26 cellular contexts compared by ENCODE assay signal in genomic region chr3:60188803-60189202, GRCh38.
DNase-seq lines count a peak whose midpoint lies in the region; ATAC-seq and TF ChIP-seq lines count a peak whose summit lies in the region.
"Had no signal": no experiment of that assay in that cellular context is flagged by ENCODE, and none has a peak within 500 bp of the region (broad histone marks: within the 10 kb centered on the region; RNA-seq: fewer than 3 reads in every experiment).

No MANE protein-coding gene starts in this region.

- peak overlapping the region; percentile 38 for H3K27ac Mint-ChIP-seq in activated CD8-positive, alpha-beta T cell treated with anti-CD3 and anti-CD28 coated beads for 36 hours
- H3K27ac Mint-ChIP-seq in activated CD8-positive, alpha-beta T cell treated with anti-CD3 and anti-CD28 coated beads, Interleukin-2, amount 10 ng/mL, durations not matched to agents 7 days and 5 days = no peak overlapping the region
- peak overlapping the region; percentile 97 for H3K27ac Mint-ChIP-seq in activated T-helper 2 cell treated with anti-CD3 and anti-CD28 coated beads, Interferon-gamma antibody, Interleukin-2, Interleukin-4, amounts not matched to agents 10 μg/mL and 5 μg/mL and 100 μg/mL, durations not matched to agents 14 hours and 24 hours and 36 hours
- peak overlapping the region; percentile 80 for H3K27ac Mint-ChIP-seq in stimulated activated effector memory CD8-positive, alpha-beta T cell treated with anti-CD3 and anti-CD28 coated beads, Interleukin-12 subunit alpha, Interleukin-12 subunit beta, amount 100 ng/mL, for 72 hours
- H3K27ac Mint-ChIP-seq: dendritic cell treated with granulocyte-macrophage colony-stimulating factor and Interleukin-4, amounts not matched to agents 40 ng/mL and 50 ng/mL, for 4 days; naive B cell; stimulated activated naive CD8-positive, alpha-beta T cell treated with anti-CD3 and anti-CD28 coated beads, Interleukin-15, Interleukin-2, amounts not matched to agents 100 ng/mL and 50 ng/mL, for 24 hours; T-helper 17 cell had no signal

- H3K36me3 ChIP-seq in esophagus squamous epithelium = no peaks in the 10 kb centered on the region
- H3K36me3 ChIP-seq: gastrocnemius medialis, left ventricle myocardium inferior had no signal

- TF ChIP-seq POLR2A in esophagus squamous epithelium (IDR thresholded peaks at IDR 0.05) = no peak

- H3K4me3 Mint-ChIP-seq in activated CD8-positive, alpha-beta T cell treated with anti-CD3 and anti-CD28 coated beads for 36 hours = no peak overlapping the region
- no peak overlapping the region for H3K4me3 Mint-ChIP-seq in activated CD8-positive, alpha-beta T cell treated with anti-CD3 and anti-CD28 coated beads, Interleukin-2, amount 10 ng/mL, durations not matched to agents 7 days and 5 days
- peak overlapping the region; percentile 50 for H3K4me3 Mint-ChIP-seq in activated T-helper 2 cell treated with anti-CD3 and anti-CD28 coated beads, Interferon-gamma antibody, Interleukin-2, Interleukin-4, amounts not matched to agents 10 μg/mL and 5 μg/mL and 100 μg/mL, durations not matched to agents 14 hours and 24 hours and 36 hours (ENCODE audit: low read depth)
- peak overlapping the region; percentile 20 for H3K4me3 Mint-ChIP-seq in stimulated activated effector memory CD8-positive, alpha-beta T cell treated with anti-CD3 and anti-CD28 coated beads, Interleukin-12 subunit alpha, Interleukin-12 subunit beta, amount 100 ng/mL, for 72 hours
- H3K4me3 Mint-ChIP-seq: dendritic cell treated with granulocyte-macrophage colony-stimulating factor and Interleukin-4, amounts not matched to agents 40 ng/mL and 50 ng/mL, for 4 days; naive B cell; stimulated activated naive CD8-positive, alpha-beta T cell treated with anti-CD3 and anti-CD28 coated beads, Interleukin-15, Interleukin-2, amounts not matched to agents 100 ng/mL and 50 ng/mL, for 24 hours; T-helper 17 cell had no signal

- no peaks in the 10 kb centered on the region for H3K27me3 ChIP-seq in esophagus squamous epithelium
- H3K27me3 ChIP-seq: gastrocnemius medialis, hepatocyte had no signal

- no peaks in the 10 kb centered on the region for H3K9me3 ChIP-seq in esophagus squamous epithelium
- H3K9me3 ChIP-seq: gastrocnemius medialis, left ventricle myocardium inferior had no signal

- 47 to 59% methylated on average over 2 of the region's 2 CpGs for WGBS in esophagus squamous epithelium, 2 donors

- no peak for ATAC-seq in activated CD8-positive, alpha-beta T cell treated with anti-CD3 and anti-CD28 coated beads for 36 hours
- no peak for ATAC-seq in activated CD8-positive, alpha-beta T cell treated with anti-CD3 and anti-CD28 coated beads, Interleukin-2, amount 10 ng/mL, durations not matched to agents 7 days and 5 days
- peak; percentile 5 for ATAC-seq in stimulated activated effector memory CD8-positive, alpha-beta T cell treated with anti-CD3 and anti-CD28 coated beads, Interleukin-12 subunit alpha, Interleukin-12 subunit beta, amount 100 ng/mL, for 72 hours
- ATAC-seq in HG02571 (IDR thresholded peaks at IDR 0.05; ENCODE audit: unreplicated experiment) = no peak
- ATAC-seq: gastrocnemius medialis, T-helper 17 cell had no signal

- CTCF ChIA-PET in activated CD8-positive, alpha-beta T cell treated with anti-CD3 and anti-CD28 coated beads for 36 hours (lab: Charles Lee) = interaction anchor here (1.0 kb wide), 1 partner anchor 17 kb away, joined by 3 read pairs; no protein-coding TSS in a partner anchor
- CTCF ChIA-PET in activated CD8-positive, alpha-beta T cell treated with anti-CD3 and anti-CD28 coated beads, Interleukin-2, amount 10 ng/mL, durations not matched to agents 7 days and 5 days (lab: Charles Lee) = no interaction called here
- CTCF ChIA-PET in RWPE1 (lab: Yijun Ruan, JAX) = no interaction called here

- H3K4me1 Mint-ChIP-seq in activated CD8-positive, alpha-beta T cell treated with anti-CD3 and anti-CD28 coated beads for 36 hours (ENCODE audit: low read depth) = peaks cover 40% of the 10 kb centered on the region
- peaks cover 35% of the 10 kb centered on the region for H3K4me1 Mint-ChIP-seq in activated CD8-positive, alpha-beta T cell treated with anti-CD3 and anti-CD28 coated beads, Interleukin-2, amount 10 ng/mL, durations not matched to agents 7 days and 5 days (ENCODE audit: low read depth)
- H3K4me1 Mint-ChIP-seq in activated T-helper 2 cell treated with anti-CD3 and anti-CD28 coated beads, Interferon-gamma antibody, Interleukin-2, Interleukin-4, amounts not matched to agents 10 μg/mL and 5 μg/mL and 100 μg/mL, durations not matched to agents 14 hours and 24 hours and 36 hours (ENCODE audit: low read depth) = peaks cover 70% of the 10 kb centered on the region
- H3K4me1 Mint-ChIP-seq in stimulated activated effector memory CD8-positive, alpha-beta T cell treated with anti-CD3 and anti-CD28 coated beads, Interleukin-12 subunit alpha, Interleukin-12 subunit beta, amount 100 ng/mL, for 72 hours = peaks cover 40% of the 10 kb centered on the region
- H3K4me1 Mint-ChIP-seq: T-helper 17 cell had no signal

- H3K4me1 ChIP-seq in esophagus squamous epithelium = no peaks in the 10 kb centered on the region
- H3K4me1 ChIP-seq: gastrocnemius medialis had no signal

- H3K4me3 ChIP-seq in esophagus squamous epithelium = no peak overlapping the region
- H3K4me3 ChIP-seq: gastrocnemius medialis, hepatocyte, left ventricle myocardium inferior had no signal

- no peak for DNase-seq in activated CD8-positive, alpha-beta T cell treated with anti-CD3 and anti-CD28 coated beads for 36 hours
- no peak for DNase-seq in activated CD8-positive, alpha-beta T cell treated with anti-CD3 and anti-CD28 coated beads, Interleukin-2, amount 10 ng/mL, durations not matched to agents 7 days and 5 days
- DNase-seq in NCI-H146 treated with DMSO at 0.1 percent for 48 hours (lab: John Stamatoyannopoulos, UW; ENCODE audit: unreplicated experiment) = peak; percentile 86
- DNase-seq in activated T-helper 2 cell treated with anti-CD3 and anti-CD28 coated beads, Interferon-gamma antibody, Interleukin-2, Interleukin-4, amounts not matched to agents 10 μg/mL and 5 μg/mL and 100 μg/mL, durations not matched to agents 14 hours and 24 hours and 36 hours (ENCODE audit: low spot score) = no peak
- no peak for DNase-seq in stimulated activated effector memory CD8-positive, alpha-beta T cell treated with anti-CD3 and anti-CD28 coated beads, Interleukin-12 subunit alpha, Interleukin-12 subunit beta, amount 100 ng/mL, for 72 hours (ENCODE audit: low spot score in 2 of 2)
- no peak for DNase-seq in esophagus squamous epithelium (lab: John Stamatoyannopoulos, UW)
- no peak for DNase-seq in RWPE1 (ENCODE audit: low spot score)
- DNase-seq: ACHN; activated CD4-positive, alpha-beta T cell treated with anti-CD3 and anti-CD28 coated beads, Interleukin-2, amount 50 U/mL, for 1 hour; activated naive CD4-positive, alpha-beta T cell; activated T-cell treated with anti-CD3 and anti-CD28 coated beads for 4 hours; DND-41; gastrocnemius medialis; H7; left ventricle myocardium inferior; MV-4-11; naive B cell; NCI-H1930; NCI-H446; retina; stimulated activated CD4-positive, alpha-beta T cell treated with anti-CD3 and anti-CD28 coated beads, Interleukin-2, amount 100 ng/mL, for 48 hours; T-helper 17 cell had no signal

- H3K36me3 Mint-ChIP-seq in activated CD8-positive, alpha-beta T cell treated with anti-CD3 and anti-CD28 coated beads for 36 hours (ENCODE audit: low read depth) = peaks cover 5% of the 10 kb centered on the region
- H3K36me3 Mint-ChIP-seq in activated CD8-positive, alpha-beta T cell treated with anti-CD3 and anti-CD28 coated beads, Interleukin-2, amount 10 ng/mL, durations not matched to agents 7 days and 5 days (ENCODE audit: low read depth) = peaks cover 11% of the 10 kb centered on the region
- H3K36me3 Mint-ChIP-seq in activated T-helper 2 cell treated with anti-CD3 and anti-CD28 coated beads, Interferon-gamma antibody, Interleukin-2, Interleukin-4, amounts not matched to agents 10 μg/mL and 5 μg/mL and 100 μg/mL, durations not matched to agents 14 hours and 24 hours and 36 hours (ENCODE audit: low read depth) = peaks cover 25% of the 10 kb centered on the region
- H3K36me3 Mint-ChIP-seq in stimulated activated effector memory CD8-positive, alpha-beta T cell treated with anti-CD3 and anti-CD28 coated beads, Interleukin-12 subunit alpha, Interleukin-12 subunit beta, amount 100 ng/mL, for 72 hours = no peaks in the 10 kb centered on the region
- H3K36me3 Mint-ChIP-seq: naive B cell had no signal

- H3K27ac ChIP-seq in esophagus squamous epithelium (no peak overlapping the region), RWPE1 (no peak overlapping the region)
- H3K27ac ChIP-seq: gastrocnemius medialis, hepatocyte, left ventricle myocardium inferior had no signal

- no peak for TF ChIP-seq CTCF in activated CD8-positive, alpha-beta T cell treated with anti-CD3 and anti-CD28 coated beads for 36 hours (IDR thresholded peaks at IDR 0.05)
- TF ChIP-seq CTCF in esophagus squamous epithelium (IDR thresholded peaks at IDR 0.05) = no peak
- TF ChIP-seq CTCF in RWPE1 (conservative IDR thresholded peaks at IDR 0.05; ENCODE audit: low read depth) = no peak

- H3K9me3 Mint-ChIP-seq in activated CD8-positive, alpha-beta T cell treated with anti-CD3 and anti-CD28 coated beads for 36 hours = peaks cover 1% of the 10 kb centered on the region
- H3K9me3 Mint-ChIP-seq in activated CD8-positive, alpha-beta T cell treated with anti-CD3 and anti-CD28 coated beads, Interleukin-2, amount 10 ng/mL, durations not matched to agents 7 days and 5 days (ENCODE audit: insufficient read depth) = peaks cover 6% of the 10 kb centered on the region
- H3K9me3 Mint-ChIP-seq in activated T-helper 2 cell treated with anti-CD3 and anti-CD28 coated beads, Interferon-gamma antibody, Interleukin-2, Interleukin-4, amounts not matched to agents 10 μg/mL and 5 μg/mL and 100 μg/mL, durations not matched to agents 14 hours and 24 hours and 36 hours = peaks cover 14% of the 10 kb centered on the region
- H3K9me3 Mint-ChIP-seq in stimulated activated effector memory CD8-positive, alpha-beta T cell treated with anti-CD3 and anti-CD28 coated beads, Interleukin-12 subunit alpha, Interleukin-12 subunit beta, amount 100 ng/mL, for 72 hours = no peaks in the 10 kb centered on the region
- H3K9me3 Mint-ChIP-seq: dendritic cell treated with granulocyte-macrophage colony-stimulating factor and Interleukin-4, amounts not matched to agents 40 ng/mL and 50 ng/mL, for 4 days; naive B cell had no signal

- H3K27me3 Mint-ChIP-seq in activated CD8-positive, alpha-beta T cell treated with anti-CD3 and anti-CD28 coated beads for 36 hours = peaks cover 3% of the 10 kb centered on the region
- no peaks in the 10 kb centered on the region for H3K27me3 Mint-ChIP-seq in activated CD8-positive, alpha-beta T cell treated with anti-CD3 and anti-CD28 coated beads, Interleukin-2, amount 10 ng/mL, durations not matched to agents 7 days and 5 days (ENCODE audit: low read depth)
- H3K27me3 Mint-ChIP-seq in activated T-helper 2 cell treated with anti-CD3 and anti-CD28 coated beads, Interferon-gamma antibody, Interleukin-2, Interleukin-4, amounts not matched to agents 10 μg/mL and 5 μg/mL and 100 μg/mL, durations not matched to agents 14 hours and 24 hours and 36 hours (ENCODE audit: low read depth) = no peaks in the 10 kb centered on the region
- H3K27me3 Mint-ChIP-seq: dendritic cell treated with granulocyte-macrophage colony-stimulating factor and Interleukin-4, amounts not matched to agents 40 ng/mL and 50 ng/mL, for 4 days; T-helper 17 cell had no signal

- POLR2A ChIA-PET in activated CD8-positive, alpha-beta T cell treated with anti-CD3 and anti-CD28 coated beads for 36 hours (lab: Charles Lee) = interaction anchor here (0.9 to 1.7 kb wide), 2 partner anchors 9 to 10 kb away, joined by 3 read pairs; no protein-coding TSS in a partner anchor
- POLR2A ChIA-PET in activated CD8-positive, alpha-beta T cell treated with anti-CD3 and anti-CD28 coated beads, Interleukin-2, amount 10 ng/mL, durations not matched to agents 7 days and 5 days (lab: Charles Lee) = no interaction called here
- POLR2A ChIA-PET in RWPE1 (lab: Yijun Ruan, JAX; ENCODE audit: low non-redundant PET) = no interaction called here

- intact Hi-C loops in activated CD8-positive, alpha-beta T cell treated with anti-CD3 and anti-CD28 coated beads for 36 hours (cut with micrococcal nuclease) = no loop called here
- intact Hi-C loops in activated T-helper 2 cell treated with anti-CD3 and anti-CD28 coated beads, Interferon-gamma antibody, Interleukin-2, Interleukin-4, amounts not matched to agents 10 μg/mL and 5 μg/mL and 100 μg/mL, durations not matched to agents 14 hours and 24 hours and 36 hours (cut with micrococcal nuclease) = loop anchor here (2.0 kb wide), 2 partner anchors 172 to 254 kb away; no protein-coding TSS in a partner anchor
- intact Hi-C loops in esophagus squamous epithelium (cut with DNase I) = no loop called here

Comparison
In these comparisons a context has a peak if more than half of its experiments do, and no peak if none do; other contexts are left out.
1. H3K4me3 Mint-ChIP-seq: peak in activated T-helper 2 cell treated with anti-CD3 and anti-CD28 coated beads, Interferon-gamma antibody, Interleukin-2, Interleukin-4, amounts not matched to agents 10 μg/mL and 5 μg/mL and 100 μg/mL, durations not matched to agents 14 hours and 24 hours and 36 hours (single experiment) and stimulated activated effector memory CD8-positive, alpha-beta T cell treated with anti-CD3 and anti-CD28 coated beads, Interleukin-12 subunit alpha, Interleukin-12 subunit beta, amount 100 ng/mL, for 72 hours (single experiment); none in activated CD8-positive, alpha-beta T cell treated with anti-CD3 and anti-CD28 coated beads for 36 hours (single experiment) and activated CD8-positive, alpha-beta T cell treated with anti-CD3 and anti-CD28 coated beads, Interleukin-2, amount 10 ng/mL, durations not matched to agents 7 days and 5 days (single experiment).